Comparison of ENCODE assay signal across 15 cellular contexts in genomic region chr1:241485145-241485544, GRCh38. TPM values are rescaled to one million over a fixed set of nuclear protein-coding genes. Genes with fewer than 3 reads are reported as not detected.
DNase-seq lines count a peak whose midpoint lies in the region; ATAC-seq and TF ChIP-seq lines count a peak whose summit lies in the region.
"Had no signal": no experiment of that assay in that cellular context is flagged by ENCODE, and none has a peak within 500 bp of the region (broad histone marks: within the 10 kb centered on the region; RNA-seq: fewer than 3 reads in every experiment).

No MANE protein-coding gene starts in this region.

- no peak overlapping the region for H3K9ac ChIP-seq in OCI-LY3 (ENCODE audit: low read length)
- H3K9ac ChIP-seq: SK-N-SH had no signal

- H3K27ac ChIP-seq in OCI-LY3 (ENCODE audit: low read length) (peak overlapping the region; percentile 26), thyroid gland (no peak overlapping the region)

- H3K79me2 ChIP-seq in OCI-LY3 (ENCODE audit: low read length), result no peaks in the 10 kb centered on the region

- no peak for TF ChIP-seq POLR2A in thyroid gland (IDR thresholded peaks at IDR 0.05)

- DNase-seq in foreskin melanocyte (no peak), thyroid gland (no peak), NCI-H146 (lab: John Stamatoyannopoulos, UW) (no peak), NCI-H345 (lab: John Stamatoyannopoulos, UW) (no peak)
- DNase-seq: activated CD4-positive, alpha-beta T cell treated with anti-CD3 and anti-CD28 coated beads, Interleukin-2, amount 50 U/mL, for 4 hours; activated naive CD8-positive, alpha-beta T cell treated with anti-CD3 and anti-CD28 coated beads, Interleukin-2, amount 10 ng/mL, durations not matched to agents 7 days and 5 days; left colon; MV-4-11; naive thymus-derived CD8-positive, alpha-beta T cell had no signal

- intact Hi-C loops in thyroid gland (cut with DNase I), result no loop called here

- 90 to 97% methylated on average over 3 of the region's 3 CpGs for WGBS in thyroid gland, 2 donors

- H3K27me3 ChIP-seq in OCI-LY3 (ENCODE audit: low read depth, low read length), result no peaks in the 10 kb centered on the region
- H3K27me3 ChIP-seq in thyroid gland, result no peaks in the 10 kb centered on the region

- no peaks in the 10 kb centered on the region for H3K36me3 ChIP-seq in OCI-LY3 (replicated peaks; ENCODE audit: low read depth, low read length)
- no peaks in the 10 kb centered on the region for H3K36me3 ChIP-seq in thyroid gland

- H3K4me2 ChIP-seq in OCI-LY3 (ENCODE audit: low read length), result peak overlapping the region; percentile 51
- H3K4me2 ChIP-seq: SK-N-SH had no signal

- H4K20me1 ChIP-seq in OCI-LY3 (ENCODE audit: insufficient read depth, low read length), result no peaks in the 10 kb centered on the region

- ATAC-seq in GM18870 (IDR thresholded peaks at IDR 0.05; ENCODE audit: unreplicated experiment) (peak; percentile 87), GM21526 (IDR thresholded peaks at IDR 0.05; ENCODE audit: low FRiP score, unreplicated experiment) (peak; percentile 79), HG03045 (IDR thresholded peaks at IDR 0.05; ENCODE audit: unreplicated experiment) (peak; percentile 65)
- ATAC-seq: left colon; naive thymus-derived CD8-positive, alpha-beta T cell had no signal

- H3K4me3 ChIP-seq in OCI-LY3 (ENCODE audit: low read length), result no peak overlapping the region
- H3K4me3 ChIP-seq in thyroid gland (replicated peaks in 1 of 3), result no peak overlapping the region

- no peak for TF ChIP-seq CTCF in OCI-LY3 (IDR thresholded peaks at IDR 0.05; ENCODE audit: low read depth, low read length)
- no peak for TF ChIP-seq CTCF in thyroid gland (IDR thresholded peaks at IDR 0.05)

- no peak overlapping the region for H2AFZ ChIP-seq in OCI-LY3 (ENCODE audit: low read depth, low read length)

- H3K9me3 ChIP-seq in OCI-LY3 (ENCODE audit: insufficient read depth, low read length) (no peaks in the 10 kb centered on the region), thyroid gland (no peaks in the 10 kb centered on the region)
- H3K9me3 ChIP-seq: SK-N-SH had no signal

- peaks cover 16% of the 10 kb centered on the region for H3K4me1 ChIP-seq in OCI-LY3 (ENCODE audit: low read length)
- no peaks in the 10 kb centered on the region for H3K4me1 ChIP-seq in thyroid gland

RNA-seq across cellular contexts. Expression of gene FH, which starts 34.4 kb away (rescaled TPM):
- total RNA-seq in thyroid gland, result 10 to 100 TPM; 52.7 to 84.3 (median 64.6) TPM

RNA-seq across cellular contexts. Expression of gene KMO, which starts 47.0 kb away (rescaled TPM):
- 1 to 10 TPM in 1 of 4 donors, under 1 TPM in 2, not detected in 1; 0.27 to 2.3 (median 0.39) TPM for total RNA-seq in thyroid gland
- total RNA-seq: fibroblast of villous mesenchyme had no signal
